Comparison of ENCODE assay signal across 9 cellular contexts in the genomic region with DNA sequence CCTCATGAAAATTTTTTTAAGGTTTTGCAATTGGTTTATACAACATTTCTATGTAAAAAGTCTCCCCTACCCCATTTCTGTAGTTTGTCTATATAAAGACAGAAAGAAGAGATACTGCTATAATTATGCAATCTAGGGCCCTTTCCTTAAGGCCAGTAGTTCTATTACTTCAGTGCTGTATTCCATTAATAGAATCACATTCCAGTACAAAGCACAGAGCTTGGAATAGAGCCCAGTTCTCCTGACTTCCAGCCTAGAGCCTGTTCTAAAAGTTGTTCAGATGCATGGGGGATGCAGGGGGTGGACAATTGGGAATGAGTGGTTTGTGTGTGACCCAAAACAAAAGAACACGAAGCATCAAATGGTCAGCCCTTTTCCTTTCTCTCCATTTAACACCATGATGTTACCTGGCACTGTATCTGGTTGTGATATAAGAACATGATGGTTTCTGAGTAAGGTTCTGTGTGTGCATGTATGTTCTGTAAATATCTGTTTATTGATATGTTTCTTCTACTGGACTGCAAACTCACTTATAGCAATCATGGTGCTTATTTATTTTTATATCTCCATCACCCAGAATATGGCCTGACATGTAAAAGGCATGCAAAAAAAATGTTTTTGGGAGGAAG. TPM values are rescaled to one million over a fixed set of nuclear protein-coding genes. Genes with fewer than 3 reads are reported as not detected.
A peak's percentile ranks its signal among the peaks of the same experiment; 100 is the strongest.
DNase-seq lines count a peak whose midpoint lies in the region; ATAC-seq and TF ChIP-seq lines count a peak whose summit lies in the region.
"Had no signal": no experiment of that assay in that cellular context is flagged by ENCODE, and none has a peak within 500 bp of the region (broad histone marks: within the 10 kb centered on the region; RNA-seq: fewer than 3 reads in every experiment).

No MANE protein-coding gene starts in this region.

- intact Hi-C loops in tibial artery (cut with DNase I; ENCODE audit: low total_unique reads), result no loop called here

- no peak for TF ChIP-seq CTCF in epithelial cell of proximal tubule (conservative IDR thresholded peaks at IDR 0.05; ENCODE audit: low read depth, low read length)
- no peak for TF ChIP-seq CTCF in lung (IDR thresholded peaks at IDR 0.05; ENCODE audit: control extremely low read depth, extremely low read depth)
- no peak for TF ChIP-seq CTCF in tibial artery (IDR thresholded peaks at IDR 0.05)
- TF ChIP-seq CTCF in mesothelial cell of epicardium (IDR thresholded peaks at IDR 0.05; ENCODE audit: unreplicated experiment), result no peak

- WGBS in lung, 2 donors, result 54 to 70% methylated on average over 1 of the region's 1 CpG

- H3K27me3 ChIP-seq in lung (ENCODE audit: control insufficient read depth, insufficient read depth), result no peaks in the 10 kb centered on the region
- H3K27me3 ChIP-seq in tibial artery, result no peaks in the 10 kb centered on the region
- no peaks in the 10 kb centered on the region for H3K27me3 ChIP-seq in Karpas-422 (ENCODE audit: low read length)

- H3K27ac ChIP-seq in lung (ENCODE audit: low read depth in 1 of 2, low read length in 1 of 2) (peak overlapping the region in 1 of 2 donors; percentile 60), tibial artery (peak overlapping the region; percentile 68 to 75), Karpas-422 (ENCODE audit: low read length) (no peak overlapping the region)

- H3K9me2 ChIP-seq in Karpas-422 (replicated peaks; ENCODE audit: insufficient read depth, low read length), result no peaks in the 10 kb centered on the region

- H3K4me2 ChIP-seq in Karpas-422 (ENCODE audit: low read depth, low read length, poor library complexity, severe bottlenecking), result no peak overlapping the region

- H3K4me3 ChIP-seq in epithelial cell of proximal tubule (ENCODE audit: low read depth, low read length) (no peak overlapping the region), lung (no peak overlapping the region), tibial artery (peak overlapping the region in 1 of 2 donors; percentile 7), Karpas-422 (ENCODE audit: low read length) (no peak overlapping the region)

- H3K4me1 ChIP-seq in lung (ENCODE audit: control insufficient read depth in 2 of 2, insufficient read depth in 2 of 2, low read length in 2 of 2) (peaks cover 5 to 21% of the 10 kb centered on the region in 2 donors), tibial artery (peaks cover 0 to 55% (median 24%) of the 10 kb centered on the region in 4 donors), Karpas-422 (ENCODE audit: low read length) (no peaks in the 10 kb centered on the region)

- ATAC-seq in lung (ENCODE audit: insufficient read depth, low FRiP score) (peak; percentile 34), HG02973 (IDR thresholded peaks at IDR 0.05; ENCODE audit: unreplicated experiment) (no peak), GM21619 (IDR thresholded peaks at IDR 0.05; ENCODE audit: unreplicated experiment) (no peak)

- H3K9me3 ChIP-seq in lung (ENCODE audit: control insufficient read depth in 2 of 2, insufficient read depth in 1 of 2, low read length in 1 of 2) (no peaks in the 10 kb centered on the region), tibial artery (no peaks in the 10 kb centered on the region), Karpas-422 (ENCODE audit: low read length) (no peaks in the 10 kb centered on the region)

- H3K27ac Mint-ChIP-seq in mesothelial cell of epicardium, result no peak overlapping the region

- H3K36me3 Mint-ChIP-seq in mesothelial cell of epicardium, result no peaks in the 10 kb centered on the region

- no peak overlapping the region for H2AFZ ChIP-seq in Karpas-422 (ENCODE audit: low read length)

- H4K20me1 ChIP-seq in Karpas-422 (ENCODE audit: insufficient read depth, low read depth, low read length), result no peaks in the 10 kb centered on the region

- H3K36me3 ChIP-seq in lung (ENCODE audit: control insufficient read depth in 2 of 2, insufficient read depth in 2 of 2, low read length in 2 of 2), result no peaks in the 10 kb centered on the region
- H3K36me3 ChIP-seq in tibial artery, result no peaks in the 10 kb centered on the region
- no peaks in the 10 kb centered on the region for H3K36me3 ChIP-seq in Karpas-422 (ENCODE audit: insufficient read depth, low read length)

- peaks cover 15% of the 10 kb centered on the region for H3K9me3 Mint-ChIP-seq in mesothelial cell of epicardium

- H3K27me3 Mint-ChIP-seq in mesothelial cell of epicardium (ENCODE audit: low read depth), result no peaks in the 10 kb centered on the region

- H3K79me2 ChIP-seq in Karpas-422 (ENCODE audit: low read length), result no peaks in the 10 kb centered on the region

- peaks cover 7% of the 10 kb centered on the region for H3K4me1 Mint-ChIP-seq in mesothelial cell of epicardium

- no peak overlapping the region for H3K9ac ChIP-seq in Karpas-422 (ENCODE audit: low read length)

- DNase-seq in LHCN-M2 (ENCODE audit: low read depth) (peak; percentile 75), epithelial cell of proximal tubule (ENCODE audit: low read depth) (peak; percentile 33), lung (ENCODE audit: low spot score) (no peak), tibial artery (peak in 1 of 2 donors; percentile 59), mesothelial cell of epicardium (ENCODE audit: low spot score in 2 of 2, unreplicated experiment in 2 of 2) (no peak), Karpas-422 (no peak)
- DNase-seq: activated naive CD4-positive, alpha-beta T cell had no signal

- H3K4me3 Mint-ChIP-seq in mesothelial cell of epicardium, result no peak overlapping the region

RNA-seq across cellular contexts. Expression of gene GRAMD2B, which starts 8.2 kb away (rescaled TPM):
- total RNA-seq in LHCN-M2 (2014; rRNA removed) (16.3 and 23.1 TPM in 2 replicates), epithelial cell of proximal tubule (26.6 and 43.2 TPM in 2 replicates), lung (10 to 100 TPM; 17.7 to 19.4 TPM), mesothelial cell of epicardium (12.0 to 15.0 TPM (median 14.0 TPM) in 3 replicates)
- polyA plus RNA-seq in LHCN-M2 (2012), result 53.8 TPM
- 10 to 100 TPM in 1 of 2 donors, 1 to 10 TPM in 1; 8.5 to 12.0 TPM for polyA plus RNA-seq in lung
- 4.5 and 8.1 TPM in 2 replicates for total RNA-seq in Karpas-422 (2014; rRNA removed; shearing (Covaris generic); ENCODE audit: low replicate concordance)

Comparison
In these comparisons a context has a peak if more than half of its experiments do, and no peak if none do; other contexts are left out.
1. DNase-seq: peak in LHCN-M2 (single experiment) and epithelial cell of proximal tubule (single experiment); none in lung (single experiment), mesothelial cell of epicardium (0 of 2) and Karpas-422 (single experiment).